ENCODE assay signal across 21 cellular contexts in genomic region chr16:62805221-62805857, GRCh38.
"Had no signal": no experiment of that assay in that cellular context is flagged by ENCODE, and none has a peak within 500 bp of the region (broad histone marks: within the 10 kb centered on the region; RNA-seq: fewer than 3 reads in every experiment).

No MANE protein-coding gene starts in this region.

- DNase-seq: activated CD4-positive, alpha-beta T cell treated with anti-CD3 and anti-CD28 coated beads for 1 hour; activated CD8-positive, alpha-beta memory T cell treated with anti-CD3 and anti-CD28 coated beads for 24 hours; activated CD8-positive, alpha-beta memory T cell treated with anti-CD3 and anti-CD28 coated beads, Interleukin-2, amount 50 U/mL, for 48 hours; activated effector memory CD4-positive, alpha-beta T cell treated with anti-CD3 and anti-CD28 coated beads, Interleukin-2, amount 50 U/mL, for 16 hours; activated naive CD4-positive, alpha-beta T cell treated with anti-CD3 and anti-CD28 coated beads, Interleukin-2, amount 50 U/mL, for 16 hours; activated T-cell treated with anti-CD3 and anti-CD28 coated beads, Interleukin-2, amount 50 U/mL, for 72 hours; effector CD4-positive, alpha-beta T cell; foreskin fibroblast; hypothalamus; islet precursor cell; left colon; mammary epithelial cell; midbrain; nephron progenitor cell; nucleus accumbens; stimulated activated naive B cell treated with anti-CD40 and anti-IgM and Interleukin-4, amounts not matched to agents 10 μg/mL and 1 μg/mL and 100 μg/mL, for 72 hours; T-helper 17 cell; WERI-Rb-1 had no signal

- H3K4me1 Mint-ChIP-seq: stimulated activated naive B cell treated with anti-CD40 and anti-IgM and Interleukin-4, amounts not matched to agents 10 μg/mL and 1 μg/mL and 100 μg/mL, for 72 hours; T-helper 17 cell had no signal

- H3K27ac Mint-ChIP-seq: activated T-cell treated with anti-CD3 and anti-CD28 coated beads, Interleukin-2, amount 50 U/mL, for 72 hours; nephron progenitor cell; progenitor cell of endocrine pancreas; stimulated activated naive B cell treated with anti-CD40 and anti-IgM and Interleukin-4, amounts not matched to agents 10 μg/mL and 1 μg/mL and 100 μg/mL, for 72 hours; T-helper 17 cell had no signal

- ATAC-seq: activated T-cell treated with anti-CD3 and anti-CD28 coated beads, Interleukin-2, amount 50 U/mL, for 72 hours; left colon; stimulated activated naive B cell treated with anti-CD40 and anti-IgM and Interleukin-4, amounts not matched to agents 10 μg/mL and 1 μg/mL and 100 μg/mL, for 72 hours; T-helper 17 cell had no signal

- H3K36me3 ChIP-seq: tibial nerve, vagina, WERI-Rb-1 had no signal

- H3K27me3 Mint-ChIP-seq: progenitor cell of endocrine pancreas; stimulated activated naive B cell treated with anti-CD40 and anti-IgM and Interleukin-4, amounts not matched to agents 10 μg/mL and 1 μg/mL and 100 μg/mL, for 72 hours; T-helper 17 cell had no signal

- H3K4me3 Mint-ChIP-seq: activated T-cell treated with anti-CD3 and anti-CD28 coated beads, Interleukin-2, amount 50 U/mL, for 72 hours; nephron progenitor cell; stimulated activated naive B cell treated with anti-CD40 and anti-IgM and Interleukin-4, amounts not matched to agents 10 μg/mL and 1 μg/mL and 100 μg/mL, for 72 hours; T-helper 17 cell had no signal

- H3K27me3 ChIP-seq: tibial nerve, vagina had no signal

- H3K4me1 ChIP-seq: tibial nerve, vagina had no signal

- H3K4me3 ChIP-seq: tibial nerve, vagina had no signal

- H3K27ac ChIP-seq: tibial nerve, vagina, WERI-Rb-1 had no signal

- H3K36me3 Mint-ChIP-seq: stimulated activated naive B cell treated with anti-CD40 and anti-IgM and Interleukin-4, amounts not matched to agents 10 μg/mL and 1 μg/mL and 100 μg/mL, for 72 hours had no signal

- H3K9me3 ChIP-seq: vagina had no signal
